ENCODE assay signal across 1 cellular context in genomic region chr7:132878228-132878919, GRCh38.
A peak's percentile ranks its signal among the peaks of the same experiment; 100 is the strongest.
TF ChIP-seq lines count a peak whose summit lies in the region.

No MANE protein-coding gene starts in this region.

TF ChIP-seq in HEK293, 187 proteins besides CTCF, POLR2A, EP300 and RAD21 (continued from another document):
- TF ChIP-seq, protein P1, sequence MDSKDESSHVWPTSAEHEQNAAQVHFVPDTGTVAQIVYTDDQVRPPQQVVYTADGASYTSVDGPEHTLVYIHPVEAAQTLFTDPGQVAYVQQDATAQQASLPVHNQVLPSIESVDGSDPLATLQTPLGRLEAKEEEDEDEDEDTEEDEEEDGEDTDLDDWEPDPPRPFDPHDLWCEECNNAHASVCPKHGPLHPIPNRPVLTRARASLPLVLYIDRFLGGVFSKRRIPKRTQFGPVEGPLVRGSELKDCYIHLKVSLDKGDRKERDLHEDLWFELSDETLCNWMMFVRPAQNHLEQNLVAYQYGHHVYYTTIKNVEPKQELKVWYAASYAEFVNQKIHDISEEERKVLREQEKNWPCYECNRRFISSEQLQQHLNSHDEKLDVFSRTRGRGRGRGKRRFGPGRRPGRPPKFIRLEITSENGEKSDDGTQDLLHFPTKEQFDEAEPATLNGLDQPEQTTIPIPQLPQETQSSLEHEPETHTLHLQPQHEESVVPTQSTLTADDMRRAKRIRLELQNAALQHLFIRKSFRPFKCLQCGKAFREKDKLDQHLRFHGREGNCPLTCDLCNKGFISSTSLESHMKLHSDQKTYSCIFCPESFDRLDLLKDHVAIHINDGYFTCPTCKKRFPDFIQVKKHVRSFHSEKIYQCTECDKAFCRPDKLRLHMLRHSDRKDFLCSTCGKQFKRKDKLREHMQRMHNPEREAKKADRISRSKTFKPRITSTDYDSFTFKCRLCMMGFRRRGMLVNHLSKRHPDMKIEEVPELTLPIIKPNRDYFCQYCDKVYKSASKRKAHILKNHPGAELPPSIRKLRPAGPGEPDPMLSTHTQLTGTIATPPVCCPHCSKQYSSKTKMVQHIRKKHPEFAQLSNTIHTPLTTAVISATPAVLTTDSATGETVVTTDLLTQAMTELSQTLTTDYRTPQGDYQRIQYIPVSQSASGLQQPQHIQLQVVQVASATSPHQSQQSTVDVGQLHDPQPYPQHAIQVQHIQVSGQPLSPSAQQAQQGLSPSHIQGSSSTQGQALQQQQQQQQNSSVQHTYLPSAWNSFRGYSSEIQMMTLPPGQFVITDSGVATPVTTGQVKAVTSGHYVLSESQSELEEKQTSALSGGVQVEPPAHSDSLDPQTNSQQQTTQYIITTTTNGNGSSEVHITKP (tag by site-specific recombination; IDR thresholded peaks at IDR 0.05) = no peak
- TF ChIP-seq BCL11A (tag by site-specific recombination; IDR thresholded peaks at IDR 0.05; ENCODE audit: low read depth) (no peak), ZNF544 (tag by site-specific recombination; IDR thresholded peaks at IDR 0.05) (no peak), ZEB2 (tag by site-specific recombination; IDR thresholded peaks at IDR 0.05) (0 out of 2 replicates have a peak, but pooled peaks have one; percentile 40), FEZF1 (tag by site-specific recombination; IDR thresholded peaks at IDR 0.05) (peak; percentile 60), ZNF311 (tag by site-specific recombination; IDR thresholded peaks at IDR 0.05; ENCODE audit: borderline replicate concordance) (no peak), ZNF398 (tag by site-specific recombination; IDR thresholded peaks at IDR 0.05) (no peak), TRIM28 (IDR thresholded peaks at IDR 0.05; ENCODE audit: borderline replicate concordance, low read length) (no peak), KLF10 (tag by site-specific recombination; IDR thresholded peaks at IDR 0.05) (no peak), ZBTB1 (tag by site-specific recombination; IDR thresholded peaks at IDR 0.05) (no peak), HOXD13 (CRISPR knock-in tag; IDR thresholded peaks at IDR 0.05; ENCODE audit: borderline replicate concordance) (no peak), KLF7 (tag by site-specific recombination; IDR thresholded peaks at IDR 0.05; ENCODE audit: borderline replicate concordance) (no peak), ZNF791 (tag by site-specific recombination; IDR thresholded peaks at IDR 0.05) (no peak)
